In the genomic region with DNA sequence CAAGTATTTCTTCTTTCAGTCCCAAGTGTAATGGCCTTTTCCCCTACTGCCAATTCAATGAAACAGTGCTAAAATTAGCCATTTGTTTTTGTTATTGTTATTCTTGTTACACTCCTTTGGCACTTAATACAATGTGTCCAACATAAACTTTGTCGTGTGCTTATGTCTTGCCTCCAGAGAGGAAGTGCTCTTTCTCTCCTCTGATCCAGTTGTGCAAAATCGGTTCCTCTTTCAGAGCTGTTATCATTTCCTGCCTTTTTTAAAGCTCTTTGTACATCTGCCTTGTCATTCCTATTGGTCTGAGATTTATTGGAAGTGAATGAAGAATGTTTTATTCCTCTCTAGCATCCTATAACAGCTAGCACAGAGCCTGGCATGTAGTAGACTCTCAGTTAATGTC, we compare ENCODE assay signal across 1 cellular context.
TF ChIP-seq lines count a peak whose summit lies in the region.

No MANE protein-coding gene starts in this region.

TF ChIP-seq in GM23338, 12 proteins besides CTCF, POLR2A, EP300 and RAD21:
- TF ChIP-seq, protein P1, sequence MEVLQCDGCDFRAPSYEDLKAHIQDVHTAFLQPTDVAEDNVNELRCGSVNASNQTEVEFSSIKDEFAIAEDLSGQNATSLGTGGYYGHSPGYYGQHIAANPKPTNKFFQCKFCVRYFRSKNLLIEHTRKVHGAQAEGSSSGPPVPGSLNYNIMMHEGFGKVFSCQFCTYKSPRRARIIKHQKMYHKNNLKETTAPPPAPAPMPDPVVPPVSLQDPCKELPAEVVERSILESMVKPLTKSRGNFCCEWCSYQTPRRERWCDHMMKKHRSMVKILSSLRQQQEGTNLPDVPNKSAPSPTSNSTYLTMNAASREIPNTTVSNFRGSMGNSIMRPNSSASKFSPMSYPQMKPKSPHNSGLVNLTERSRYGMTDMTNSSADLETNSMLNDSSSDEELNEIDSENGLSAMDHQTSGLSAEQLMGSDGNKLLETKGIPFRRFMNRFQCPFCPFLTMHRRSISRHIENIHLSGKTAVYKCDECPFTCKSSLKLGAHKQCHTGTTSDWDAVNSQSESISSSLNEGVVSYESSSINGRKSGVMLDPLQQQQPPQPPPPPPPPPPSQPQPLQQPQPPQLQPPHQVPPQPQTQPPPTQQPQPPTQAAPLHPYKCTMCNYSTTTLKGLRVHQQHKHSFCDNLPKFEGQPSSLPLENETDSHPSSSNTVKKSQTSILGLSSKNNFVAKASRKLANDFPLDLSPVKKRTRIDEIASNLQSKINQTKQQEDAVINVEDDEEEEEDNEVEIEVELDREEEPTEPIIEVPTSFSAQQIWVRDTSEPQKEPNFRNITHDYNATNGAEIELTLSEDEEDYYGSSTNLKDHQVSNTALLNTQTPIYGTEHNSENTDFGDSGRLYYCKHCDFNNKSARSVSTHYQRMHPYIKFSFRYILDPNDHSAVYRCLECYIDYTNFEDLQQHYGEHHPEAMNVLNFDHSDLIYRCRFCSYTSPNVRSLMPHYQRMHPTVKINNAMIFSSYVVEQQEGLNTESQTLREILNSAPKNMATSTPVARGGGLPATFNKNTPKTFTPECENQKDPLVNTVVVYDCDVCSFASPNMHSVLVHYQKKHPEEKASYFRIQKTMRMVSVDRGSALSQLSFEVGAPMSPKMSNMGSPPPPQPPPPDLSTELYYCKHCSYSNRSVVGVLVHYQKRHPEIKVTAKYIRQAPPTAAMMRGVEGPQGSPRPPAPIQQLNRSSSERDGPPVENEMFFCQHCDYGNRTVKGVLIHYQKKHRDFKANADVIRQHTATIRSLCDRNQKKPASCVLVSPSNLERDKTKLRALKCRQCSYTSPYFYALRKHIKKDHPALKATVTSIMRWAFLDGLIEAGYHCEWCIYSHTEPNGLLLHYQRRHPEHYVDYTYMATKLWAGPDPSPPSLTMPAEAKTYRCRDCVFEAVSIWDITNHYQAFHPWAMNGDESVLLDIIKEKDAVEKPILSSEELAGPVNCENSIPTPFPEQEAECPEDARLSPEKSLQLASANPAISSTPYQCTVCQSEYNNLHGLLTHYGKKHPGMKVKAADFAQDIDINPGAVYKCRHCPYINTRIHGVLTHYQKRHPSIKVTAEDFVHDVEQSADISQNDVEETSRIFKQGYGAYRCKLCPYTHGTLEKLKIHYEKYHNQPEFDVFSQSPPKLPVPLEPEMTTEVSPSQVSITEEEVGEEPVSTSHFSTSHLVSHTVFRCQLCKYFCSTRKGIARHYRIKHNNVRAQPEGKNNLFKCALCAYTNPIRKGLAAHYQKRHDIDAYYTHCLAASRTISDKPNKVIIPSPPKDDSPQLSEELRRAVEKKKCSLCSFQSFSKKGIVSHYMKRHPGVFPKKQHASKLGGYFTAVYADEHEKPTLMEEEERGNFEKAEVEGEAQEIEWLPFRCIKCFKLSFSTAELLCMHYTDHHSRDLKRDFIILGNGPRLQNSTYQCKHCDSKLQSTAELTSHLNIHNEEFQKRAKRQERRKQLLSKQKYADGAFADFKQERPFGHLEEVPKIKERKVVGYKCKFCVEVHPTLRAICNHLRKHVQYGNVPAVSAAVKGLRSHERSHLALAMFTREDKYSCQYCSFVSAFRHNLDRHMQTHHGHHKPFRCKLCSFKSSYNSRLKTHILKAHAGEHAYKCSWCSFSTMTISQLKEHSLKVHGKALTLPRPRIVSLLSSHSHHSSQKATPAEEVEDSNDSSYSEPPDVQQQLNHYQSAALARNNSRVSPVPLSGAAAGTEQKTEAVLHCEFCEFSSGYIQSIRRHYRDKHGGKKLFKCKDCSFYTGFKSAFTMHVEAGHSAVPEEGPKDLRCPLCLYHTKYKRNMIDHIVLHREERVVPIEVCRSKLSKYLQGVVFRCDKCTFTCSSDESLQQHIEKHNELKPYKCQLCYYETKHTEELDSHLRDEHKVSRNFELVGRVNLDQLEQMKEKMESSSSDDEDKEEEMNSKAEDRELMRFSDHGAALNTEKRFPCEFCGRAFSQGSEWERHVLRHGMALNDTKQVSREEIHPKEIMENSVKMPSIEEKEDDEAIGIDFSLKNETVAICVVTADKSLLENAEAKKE (CRISPR knock-in tag; IDR thresholded peaks at IDR 0.05) = no peak
- no peak for TF ChIP-seq STAT1 (IDR thresholded peaks at IDR 0.05; ENCODE audit: unreplicated experiment)
- TF ChIP-seq ZNF114 (CRISPR knock-in tag; IDR thresholded peaks at IDR 0.05) = no peak
- no peak for TF ChIP-seq REST (IDR thresholded peaks at IDR 0.05; ENCODE audit: unreplicated experiment)
- no peak for TF ChIP-seq CREB1 (CRISPR knock-in tag; IDR thresholded peaks at IDR 0.05; ENCODE audit: low read depth)
- no peak for TF ChIP-seq POLR2AphosphoS5 (IDR thresholded peaks at IDR 0.05; ENCODE audit: low read depth)
- TF ChIP-seq, protein P2, sequence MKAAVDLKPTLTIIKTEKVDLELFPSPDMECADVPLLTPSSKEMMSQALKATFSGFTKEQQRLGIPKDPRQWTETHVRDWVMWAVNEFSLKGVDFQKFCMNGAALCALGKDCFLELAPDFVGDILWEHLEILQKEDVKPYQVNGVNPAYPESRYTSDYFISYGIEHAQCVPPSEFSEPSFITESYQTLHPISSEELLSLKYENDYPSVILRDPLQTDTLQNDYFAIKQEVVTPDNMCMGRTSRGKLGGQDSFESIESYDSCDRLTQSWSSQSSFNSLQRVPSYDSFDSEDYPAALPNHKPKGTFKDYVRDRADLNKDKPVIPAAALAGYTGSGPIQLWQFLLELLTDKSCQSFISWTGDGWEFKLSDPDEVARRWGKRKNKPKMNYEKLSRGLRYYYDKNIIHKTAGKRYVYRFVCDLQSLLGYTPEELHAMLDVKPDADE (IDR thresholded peaks at IDR 0.05) = no peak
- no peak for TF ChIP-seq EZH2phosphoT487 (IDR thresholded peaks at IDR 0.05; ENCODE audit: unreplicated experiment)
- TF ChIP-seq NANOG (IDR thresholded peaks at IDR 0.05; ENCODE audit: borderline replicate concordance) = no peak
- no peak for TF ChIP-seq EZH2 (IDR thresholded peaks at IDR 0.05; ENCODE audit: low read depth, unreplicated experiment)
